In the genomic region with DNA sequence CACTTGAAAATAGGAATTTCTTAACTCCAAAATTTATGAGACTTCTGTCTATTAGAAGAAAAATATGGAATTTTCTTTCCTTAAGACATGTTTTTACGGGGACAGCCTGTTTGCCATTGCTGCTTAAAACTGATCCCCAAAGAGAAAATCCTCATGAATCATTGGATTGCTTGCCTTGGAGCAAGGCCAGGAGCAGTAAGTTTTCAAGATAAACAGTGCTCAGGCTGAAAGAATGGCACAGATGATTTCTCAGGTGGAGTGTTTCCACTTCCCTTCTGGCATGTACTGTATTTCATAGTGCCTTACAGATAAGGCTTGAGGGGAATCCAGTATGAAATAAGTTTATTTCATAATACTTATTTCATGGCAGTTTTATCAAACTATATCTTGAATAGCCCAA, we compare ENCODE assay signal across 13 cellular contexts.
DNase-seq lines count a peak whose midpoint lies in the region; FAIRE-seq and TF ChIP-seq lines count a peak whose summit lies in the region.
"Had no signal": no experiment of that assay in that cellular context is flagged by ENCODE, and none has a peak within 500 bp of the region (broad histone marks: within the 10 kb centered on the region; RNA-seq: fewer than 3 reads in every experiment).

No MANE protein-coding gene starts in this region.

- H3K9me3 ChIP-seq in testis = no peaks in the 10 kb centered on the region

- no peaks in the 10 kb centered on the region for H3K36me3 Mint-ChIP-seq in chondrocyte (ENCODE audit: low read depth)
- H3K36me3 Mint-ChIP-seq in activated CD4-positive, alpha-beta T cell treated with anti-CD3 and anti-CD28 coated beads, Interleukin-2, amount 10 ng/mL, durations not matched to agents 7 days and 5 days (ENCODE audit: low read depth) = no peaks in the 10 kb centered on the region
- H3K36me3 Mint-ChIP-seq: activated naive CD4-positive, alpha-beta T cell treated with anti-CD3 and anti-CD28 coated beads, Interleukin-2, amount 10 ng/mL, durations not matched to agents 7 days and 5 days had no signal

- H3K27ac ChIP-seq in testis = no peak overlapping the region

- DNase-seq in AG08396 (ENCODE audit: low spot score) = peak; percentile 16
- peak; percentile 62 for DNase-seq in HT1080 (ENCODE audit: low read depth)
- no peak for DNase-seq in chondrocyte (ENCODE audit: low spot score)
- peak; percentile 49 to 61 for DNase-seq in lung microvascular endothelial cell (ENCODE audit: low read depth in 2 of 2)
- no peak for DNase-seq in GM12891 (ENCODE audit: insufficient read length, low spot score)
- DNase-seq in activated CD4-positive, alpha-beta T cell treated with anti-CD3 and anti-CD28 coated beads, Interleukin-2, amount 10 ng/mL, durations not matched to agents 7 days and 5 days = no peak
- DNase-seq in NCI-H2196 treated with DMSO at 0.1 percent for 48 hours (lab: John Stamatoyannopoulos, UW; ENCODE audit: unreplicated experiment) = no peak
- DNase-seq in testis = no peak
- DNase-seq: activated CD4-positive, CD25-positive, alpha-beta regulatory T cell treated with anti-CD3 and anti-CD28 coated beads, Interleukin-2, amount 50 U/mL, for 72 hours; activated naive CD4-positive, alpha-beta T cell treated with anti-CD3 and anti-CD28 coated beads, Interleukin-2, amount 10 ng/mL, durations not matched to agents 7 days and 5 days; mesendoderm; NCI-H1417 treated with DMSO at 0.1 percent for 48 hours; stimulated activated CD4-positive, alpha-beta T cell treated with anti-CD3 and anti-CD28 coated beads, Interleukin-2, amount 100 ng/mL, for 24 hours had no signal

- no peaks in the 10 kb centered on the region for H3K27me3 ChIP-seq in testis

- no peaks in the 10 kb centered on the region for H3K36me3 ChIP-seq in testis (ENCODE audit: low read depth, missing control alignments)

- POLR2A ChIA-PET in activated CD4-positive, alpha-beta T cell treated with anti-CD3 and anti-CD28 coated beads, Interleukin-2, amount 10 ng/mL, durations not matched to agents 7 days and 5 days (lab: Charles Lee) = no interaction called here

- no peak for TF ChIP-seq POLR2A in GM12891 (IDR thresholded peaks at IDR 0.05; ENCODE audit: low read depth, low read length)
- TF ChIP-seq POLR2A in testis (IDR thresholded peaks at IDR 0.05) = no peak

- 67% methylated on average over 1 of the region's 1 CpG for WGBS in testis, 2 donors

- peak overlapping the region; percentile 73 for H3K27ac Mint-ChIP-seq in chondrocyte (ENCODE audit: unreplicated experiment)
- no peak overlapping the region for H3K27ac Mint-ChIP-seq in activated CD4-positive, alpha-beta T cell treated with anti-CD3 and anti-CD28 coated beads, Interleukin-2, amount 10 ng/mL, durations not matched to agents 7 days and 5 days
- H3K27ac Mint-ChIP-seq: activated naive CD4-positive, alpha-beta T cell treated with anti-CD3 and anti-CD28 coated beads, Interleukin-2, amount 10 ng/mL, durations not matched to agents 7 days and 5 days had no signal

- H3K27me3 Mint-ChIP-seq in chondrocyte (ENCODE audit: low read depth) = no peaks in the 10 kb centered on the region
- H3K27me3 Mint-ChIP-seq in activated CD4-positive, alpha-beta T cell treated with anti-CD3 and anti-CD28 coated beads, Interleukin-2, amount 10 ng/mL, durations not matched to agents 7 days and 5 days = no peaks in the 10 kb centered on the region
- H3K27me3 Mint-ChIP-seq: activated naive CD4-positive, alpha-beta T cell treated with anti-CD3 and anti-CD28 coated beads, Interleukin-2, amount 10 ng/mL, durations not matched to agents 7 days and 5 days had no signal

- no peak overlapping the region for H3K4me3 Mint-ChIP-seq in chondrocyte (ENCODE audit: unreplicated experiment)
- H3K4me3 Mint-ChIP-seq in activated CD4-positive, alpha-beta T cell treated with anti-CD3 and anti-CD28 coated beads, Interleukin-2, amount 10 ng/mL, durations not matched to agents 7 days and 5 days = no peak overlapping the region
- H3K4me3 Mint-ChIP-seq: activated naive CD4-positive, alpha-beta T cell treated with anti-CD3 and anti-CD28 coated beads, Interleukin-2, amount 10 ng/mL, durations not matched to agents 7 days and 5 days had no signal

- no peak overlapping the region for H3K4me3 ChIP-seq in testis

- FAIRE-seq in GM12891 (lab: Jason Lieb, UNC) = no peak

- H3K4me1 ChIP-seq in testis = no peaks in the 10 kb centered on the region

- CTCF ChIA-PET in activated CD4-positive, alpha-beta T cell treated with anti-CD3 and anti-CD28 coated beads, Interleukin-2, amount 10 ng/mL, durations not matched to agents 7 days and 5 days (lab: Charles Lee) = no interaction called here

- TF ChIP-seq CTCF in chondrocyte (IDR thresholded peaks at IDR 0.05) = no peak
- no peak for TF ChIP-seq CTCF in testis (IDR thresholded peaks at IDR 0.05)

- H3K9me3 Mint-ChIP-seq in chondrocyte (ENCODE audit: low read depth) = peaks cover 3% of the 10 kb centered on the region
- no peaks in the 10 kb centered on the region for H3K9me3 Mint-ChIP-seq in activated CD4-positive, alpha-beta T cell treated with anti-CD3 and anti-CD28 coated beads, Interleukin-2, amount 10 ng/mL, durations not matched to agents 7 days and 5 days
- H3K9me3 Mint-ChIP-seq: activated naive CD4-positive, alpha-beta T cell treated with anti-CD3 and anti-CD28 coated beads, Interleukin-2, amount 10 ng/mL, durations not matched to agents 7 days and 5 days had no signal

- intact Hi-C loops in testis (cut with DNase I; ENCODE audit: low total_unique reads) = no loop called here

- peaks cover 51% of the 10 kb centered on the region for H3K4me1 Mint-ChIP-seq in chondrocyte (ENCODE audit: low read depth)
- H3K4me1 Mint-ChIP-seq in activated CD4-positive, alpha-beta T cell treated with anti-CD3 and anti-CD28 coated beads, Interleukin-2, amount 10 ng/mL, durations not matched to agents 7 days and 5 days = no peaks in the 10 kb centered on the region
- H3K4me1 Mint-ChIP-seq: activated naive CD4-positive, alpha-beta T cell treated with anti-CD3 and anti-CD28 coated beads, Interleukin-2, amount 10 ng/mL, durations not matched to agents 7 days and 5 days had no signal

TF ChIP-seq in GM12891, 5 proteins besides CTCF, POLR2A, EP300 and RAD21:
- TF ChIP-seq POU2F2 (IDR thresholded peaks at IDR 0.05; ENCODE audit: low read depth, low read length) = no peak
- TF ChIP-seq TAF1 (IDR thresholded peaks at IDR 0.05; ENCODE audit: low read depth, low read length) = no peak
- no peak for TF ChIP-seq SPI1 (IDR thresholded peaks at IDR 0.05; ENCODE audit: low read depth, low read length)
- no peak for TF ChIP-seq POLR2AphosphoS5 (IDR thresholded peaks at IDR 0.05; ENCODE audit: low read depth, low read length)
- no peak for TF ChIP-seq PAX5 (IDR thresholded peaks at IDR 0.05; ENCODE audit: insufficient read depth, low read length, severe bottlenecking)

Comparison
In these comparisons a context has a peak if more than half of its experiments do, and no peak if none do; other contexts are left out.
1. DNase-seq: peak in AG08396 (single experiment), HT1080 (single experiment) and lung microvascular endothelial cell (2 of 2); none in chondrocyte (single experiment), GM12891 (single experiment), activated CD4-positive, alpha-beta T cell treated with anti-CD3 and anti-CD28 coated beads, Interleukin-2, amount 10 ng/mL, durations not matched to agents 7 days and 5 days (single experiment), NCI-H2196 treated with DMSO at 0.1 percent for 48 hours (single experiment) and testis (single experiment).